Comparison of ENCODE assay signal across 20 cellular contexts in the genomic region with DNA sequence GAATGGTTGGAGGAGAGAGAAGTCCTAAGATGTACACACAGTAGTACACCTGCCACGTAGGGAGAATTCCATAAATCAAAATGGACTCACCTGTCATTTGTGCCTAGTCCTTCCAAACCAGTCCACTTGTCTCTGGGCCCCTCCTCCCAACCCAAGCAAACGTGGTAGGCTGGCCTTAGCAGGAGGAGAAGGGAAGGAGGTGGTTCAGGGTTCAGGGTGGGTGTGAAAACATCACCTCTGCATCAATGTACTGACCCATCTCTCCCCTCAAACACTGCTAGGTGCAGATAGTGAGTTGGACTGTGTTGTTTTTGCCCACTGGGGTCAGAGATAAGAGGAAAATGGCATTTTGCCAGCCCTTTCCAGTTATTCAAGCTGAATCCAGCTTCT.
"Had no signal": no experiment of that assay in that cellular context is flagged by ENCODE, and none has a peak within 500 bp of the region (broad histone marks: within the 10 kb centered on the region; RNA-seq: fewer than 3 reads in every experiment).

No MANE protein-coding gene starts in this region.

- DNase-seq: activated B cell treated with CpG ODN at 0.5 μM for 24 hours; activated CD4-positive, alpha-beta T cell treated with anti-CD3 and anti-CD28 coated beads for 36 hours; activated CD4-positive, alpha-beta T cell treated with anti-CD3 and anti-CD28 coated beads, Interleukin-2, amount 50 U/mL, for 4 hours; activated CD8-positive, alpha-beta memory T cell treated with anti-CD3 and anti-CD28 coated beads, Interleukin-2, amount 50 U/mL, for 48 hours; activated naive CD4-positive, alpha-beta T cell treated with Interleukin-2 at 50 U/mL for 16 hours; activated naive CD8-positive, alpha-beta T cell treated with anti-CD3 and anti-CD28 coated beads for 36 hours; activated T-cell treated with anti-CD3 and anti-CD28 coated beads, Interleukin-2, amount 50 U/mL, for 48 hours; colonic mucosa; foreskin keratinocyte; kidney; lower lobe of right lung; natural killer cell; spleen; stimulated activated CD4-positive, alpha-beta T cell treated with anti-CD3 and anti-CD28 coated beads, Interleukin-4, amount 100 ng/mL, for 24 hours; stimulated activated naive CD8-positive, alpha-beta T cell treated with anti-CD3 and anti-CD28 coated beads, Interleukin-15, amount 100 ng/mL, for 72 hours; T-cell; tibial artery had no signal

- H3K27ac Mint-ChIP-seq: activated CD4-positive, alpha-beta T cell treated with anti-CD3 and anti-CD28 coated beads for 36 hours; activated naive CD8-positive, alpha-beta T cell treated with anti-CD3 and anti-CD28 coated beads for 36 hours; natural killer cell; progenitor cell of endocrine pancreas; stimulated activated naive CD8-positive, alpha-beta T cell treated with anti-CD3 and anti-CD28 coated beads, Interleukin-15, amount 100 ng/mL, for 72 hours; T-cell; T-helper 2 cell treated with Interferon-gamma antibody and Interleukin-4, amounts not matched to agents 5 μg/mL and 100 μg/mL, for 36 hours had no signal

- H3K4me1 Mint-ChIP-seq: stimulated activated naive CD8-positive, alpha-beta T cell treated with anti-CD3 and anti-CD28 coated beads, Interleukin-15, amount 100 ng/mL, for 72 hours had no signal

- H3K27me3 Mint-ChIP-seq: activated B cell treated with CpG ODN at 0.5 μM for 24 hours; activated CD4-positive, alpha-beta T cell treated with anti-CD3 and anti-CD28 coated beads for 36 hours; activated naive CD8-positive, alpha-beta T cell treated with anti-CD3 and anti-CD28 coated beads for 36 hours; progenitor cell of endocrine pancreas; stimulated activated naive CD8-positive, alpha-beta T cell treated with anti-CD3 and anti-CD28 coated beads, Interleukin-15, amount 100 ng/mL, for 72 hours; T-cell had no signal

- H3K27ac ChIP-seq: breast epithelium, colonic mucosa, foreskin keratinocyte, lower lobe of right lung, tibial artery had no signal

- H3K27me3 ChIP-seq: breast epithelium, colonic mucosa, foreskin keratinocyte, spleen, tibial artery had no signal

- H3K4me3 ChIP-seq: breast epithelium, colonic mucosa, lower lobe of right lung, spleen, tibial artery had no signal

- H3K9me3 ChIP-seq: breast epithelium, colonic mucosa, lower lobe of right lung, spleen, tibial artery had no signal

- H3K36me3 ChIP-seq: breast epithelium, colonic mucosa, lower lobe of right lung, spleen, tibial artery had no signal

- H3K9me3 Mint-ChIP-seq: activated B cell treated with CpG ODN at 0.5 μM for 24 hours; activated naive CD8-positive, alpha-beta T cell treated with anti-CD3 and anti-CD28 coated beads for 36 hours; stimulated activated naive CD8-positive, alpha-beta T cell treated with anti-CD3 and anti-CD28 coated beads, Interleukin-15, amount 100 ng/mL, for 72 hours; T-cell; T-helper 2 cell treated with Interferon-gamma antibody and Interleukin-4, amounts not matched to agents 5 μg/mL and 100 μg/mL, for 36 hours had no signal

- H3K4me1 ChIP-seq: breast epithelium, colonic mucosa, foreskin keratinocyte, lower lobe of right lung, tibial artery had no signal

- ATAC-seq: activated CD4-positive, alpha-beta T cell treated with anti-CD3 and anti-CD28 coated beads for 36 hours; foreskin keratinocyte; natural killer cell; stimulated activated naive CD8-positive, alpha-beta T cell treated with anti-CD3 and anti-CD28 coated beads, Interleukin-15, amount 100 ng/mL, for 72 hours; T-cell had no signal

- H3K4me3 Mint-ChIP-seq: activated B cell treated with CpG ODN at 0.5 μM for 24 hours; activated CD4-positive, alpha-beta T cell treated with anti-CD3 and anti-CD28 coated beads for 36 hours; activated naive CD8-positive, alpha-beta T cell treated with anti-CD3 and anti-CD28 coated beads for 36 hours; natural killer cell; stimulated activated naive CD8-positive, alpha-beta T cell treated with anti-CD3 and anti-CD28 coated beads, Interleukin-15, amount 100 ng/mL, for 72 hours; T-cell; T-helper 2 cell treated with Interferon-gamma antibody and Interleukin-4, amounts not matched to agents 5 μg/mL and 100 μg/mL, for 36 hours had no signal
